Comparison of ENCODE assay signal across 8 cellular contexts in genomic region chr16:70065376-70065745, GRCh38. TPM values are rescaled to one million over a fixed set of nuclear protein-coding genes. Genes with fewer than 3 reads are reported as not detected.
A peak's percentile ranks its signal among the peaks of the same experiment; 100 is the strongest.
DNase-seq lines count a peak whose midpoint lies in the region; ATAC-seq and TF ChIP-seq lines count a peak whose summit lies in the region.
"Not testable (repeated sequence)": the region's sequence is repeated elsewhere in the genome, so short reads cannot be mapped to it uniquely, and the experiment has no call there.

No MANE protein-coding gene starts in this region.

- H3K36me3 ChIP-seq in iPS-15b (ENCODE audit: control insufficient read depth, insufficient read depth, low read length); aorta (ENCODE audit: control insufficient read depth in 1 of 2, insufficient read depth in 2 of 2, low read length in 1 of 2): not testable (repeated sequence)

- H3K9me3 Mint-ChIP-seq in HFFc6; activated CD4-positive, alpha-beta T cell treated with anti-CD3 and anti-CD28 coated beads for 36 hours (ENCODE audit: low read depth); chondrocyte (ENCODE audit: low read depth); osteocyte (ENCODE audit: unreplicated experiment): not testable (repeated sequence)

- H3K36me3 Mint-ChIP-seq in HFFc6 (ENCODE audit: low read depth); activated CD4-positive, alpha-beta T cell treated with anti-CD3 and anti-CD28 coated beads for 36 hours (ENCODE audit: low read depth); chondrocyte (ENCODE audit: low read depth); osteocyte (ENCODE audit: unreplicated experiment): not testable (repeated sequence)

- peak; percentile 8 for ATAC-seq in GM18520 (IDR thresholded peaks at IDR 0.05; ENCODE audit: unreplicated experiment)
- ATAC-seq in HG03521 (IDR thresholded peaks at IDR 0.05; ENCODE audit: unreplicated experiment) = peak; percentile 16
- peak; percentile 30 for ATAC-seq in activated CD4-positive, alpha-beta T cell treated with anti-CD3 and anti-CD28 coated beads for 36 hours
- peak; percentile 80 for ATAC-seq in aorta (ENCODE audit: low FRiP score)

- TF ChIP-seq CTCF in HFFc6 (IDR thresholded peaks at IDR 0.05); chondrocyte (IDR thresholded peaks at IDR 0.05); osteocyte (IDR thresholded peaks at IDR 0.05): not testable (repeated sequence)

- H3K4me1 Mint-ChIP-seq in HFFc6 (ENCODE audit: low read depth) = peaks cover 14% of the 10 kb centered on the region
- not testable (repeated sequence) for H3K4me1 Mint-ChIP-seq in activated CD4-positive, alpha-beta T cell treated with anti-CD3 and anti-CD28 coated beads for 36 hours
- peaks cover 22% of the 10 kb centered on the region for H3K4me1 Mint-ChIP-seq in chondrocyte (ENCODE audit: low read depth)
- H3K4me1 Mint-ChIP-seq in osteocyte (ENCODE audit: unreplicated experiment) = peaks cover 17% of the 10 kb centered on the region

- peak overlapping the region; percentile 49 for H3K9ac ChIP-seq in iPS-15b (ENCODE audit: low read depth, low read length)

- POLR2A ChIA-PET in activated CD4-positive, alpha-beta T cell treated with anti-CD3 and anti-CD28 coated beads for 36 hours (lab: Charles Lee) = not testable (repeated sequence)

- H3K4me3 Mint-ChIP-seq in HFFc6 = peak overlapping the region; percentile 92
- H3K4me3 Mint-ChIP-seq in activated CD4-positive, alpha-beta T cell treated with anti-CD3 and anti-CD28 coated beads for 36 hours = peak overlapping the region; percentile 77
- H3K4me3 Mint-ChIP-seq in chondrocyte (ENCODE audit: unreplicated experiment) = peak overlapping the region; percentile 82
- H3K4me3 Mint-ChIP-seq in osteocyte (ENCODE audit: unreplicated experiment) = peak overlapping the region; percentile 79

- H3K4me1 ChIP-seq in iPS-15b (ENCODE audit: control insufficient read depth, insufficient read depth, low read length); aorta (ENCODE audit: control insufficient read depth in 1 of 2, insufficient read depth in 2 of 2, low read length in 2 of 2): not testable (repeated sequence)

- H3K27me3 ChIP-seq in iPS-15b (ENCODE audit: control insufficient read depth, insufficient read depth, low read length); aorta (ENCODE audit: control insufficient read depth in 1 of 2, insufficient read depth in 2 of 2, low read length in 1 of 2): not testable (repeated sequence)

- H3K27me3 Mint-ChIP-seq in HFFc6 (ENCODE audit: insufficient read depth); activated CD4-positive, alpha-beta T cell treated with anti-CD3 and anti-CD28 coated beads for 36 hours; chondrocyte (ENCODE audit: low read depth); osteocyte (ENCODE audit: unreplicated experiment): not testable (repeated sequence)

- not testable (repeated sequence) for DNase-seq in HFFc6; activated CD4-positive, alpha-beta T cell treated with anti-CD3 and anti-CD28 coated beads for 36 hours; chondrocyte (ENCODE audit: low spot score); osteocyte (ENCODE audit: extremely low spot score, unreplicated experiment); aorta

- WGBS in aorta, 2 donors = 0% methylated on average over 12 to 34 of the region's 40 CpGs

- peak overlapping the region; percentile 39 to 91 for H3K27ac ChIP-seq in aorta (ENCODE audit: low read depth in 1 of 2, low read length in 2 of 2)

- H3K4me3 ChIP-seq in iPS-15b (ENCODE audit: low read depth, low read length) (peak overlapping the region; percentile 73), aorta (ENCODE audit: low read length in 2 of 2) (peak overlapping the region; percentile 74 to 76)

- H3K27ac Mint-ChIP-seq in HFFc6 = peak overlapping the region; percentile 63; the same call in 1 of the 2 replicates
- H3K27ac Mint-ChIP-seq in activated CD4-positive, alpha-beta T cell treated with anti-CD3 and anti-CD28 coated beads for 36 hours; osteocyte (ENCODE audit: unreplicated experiment): not testable (repeated sequence)
- H3K27ac Mint-ChIP-seq in chondrocyte (ENCODE audit: unreplicated experiment) = peak overlapping the region; percentile 86

- CTCF ChIA-PET in activated CD4-positive, alpha-beta T cell treated with anti-CD3 and anti-CD28 coated beads for 36 hours (lab: Charles Lee) = not testable (repeated sequence)

- intact Hi-C loops in activated CD4-positive, alpha-beta T cell treated with anti-CD3 and anti-CD28 coated beads for 36 hours (cut with DNase I, micrococcal nuclease) = loop anchor here in 1 of 2 experiments (1.0 kb wide), 1 partner anchor 49 kb away; the partner anchor contains the start of gene PDPR
- intact Hi-C loops in aorta (cut with DNase I) = not testable (repeated sequence)

- not testable (repeated sequence) for H3K9me3 ChIP-seq in iPS-15b (ENCODE audit: control insufficient read depth, insufficient read depth, low read length); aorta (ENCODE audit: control insufficient read depth, low read length)

RNA-seq across cellular contexts. Expression of gene PDPR, which starts 48.8 kb away (rescaled TPM):
- total RNA-seq in HFFc6 (2021; fragmentation: NEBNext Ultra II Directional; extraction: Animal tissue kit (Norgen Biotek cat#: 25700)) = 10 to 100 TPM; 17.6 to 21.4 (median 19.5) TPM
- total RNA-seq in activated CD4-positive, alpha-beta T cell treated with anti-CD3 and anti-CD28 coated beads for 36 hours = 10 to 100 TPM; 26.4 to 26.7 TPM
- total RNA-seq in chondrocyte (22.8 to 29.2 TPM (median 23.7 TPM) in 3 replicates), osteocyte (30.4 and 30.7 TPM in 2 replicates), aorta (10 to 100 TPM; 36.0 to 38.8 TPM)
- polyA plus RNA-seq in aorta = 10 to 100 TPM in 1 of 2 donors, 1 to 10 TPM in 1; 2.9 to 14.2 TPM

Comparison
In these comparisons a context has a peak if more than half of its experiments do, and no peak if none do; other contexts are left out.
1. ATAC-seq: peak in every context shown above with its lines; median percentile 80 in aorta; 30 in activated CD4-positive, alpha-beta T cell treated with anti-CD3 and anti-CD28 coated beads for 36 hours; 16 in HG03521; 8 in GM18520.